In the genomic region with DNA sequence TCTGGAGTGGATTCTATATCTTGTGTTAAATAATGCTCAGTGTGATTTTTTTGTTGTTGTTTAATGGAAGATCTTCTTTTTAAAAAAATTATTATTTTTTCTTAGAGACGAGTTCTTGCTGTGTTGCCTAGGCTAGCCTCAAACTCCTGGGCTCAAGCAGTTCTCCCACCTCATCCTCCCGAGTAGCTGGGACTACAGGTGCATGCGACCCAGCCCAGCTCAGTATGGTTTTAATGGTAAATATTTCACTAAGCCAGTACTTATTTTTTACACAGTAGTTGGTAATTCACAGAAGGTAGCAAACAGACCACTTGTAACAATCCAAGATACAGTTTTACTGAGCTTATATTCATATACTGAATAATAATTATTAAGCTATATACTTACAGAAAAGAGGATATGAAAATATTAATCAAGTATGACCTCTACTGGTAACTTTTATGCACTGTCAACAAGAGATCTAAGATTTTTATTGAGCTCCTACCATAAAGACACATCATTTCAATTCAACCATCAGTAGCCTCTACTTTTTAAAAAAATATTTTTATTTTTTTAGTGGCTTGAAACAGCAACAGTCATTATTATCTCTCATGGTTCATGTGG, we compare ENCODE assay signal across 9 cellular contexts. TPM values are rescaled to one million over a fixed set of nuclear protein-coding genes. Genes with fewer than 3 reads are reported as not detected.
DNase-seq lines count a peak whose midpoint lies in the region; ATAC-seq and TF ChIP-seq lines count a peak whose summit lies in the region.
"Had no signal": no experiment of that assay in that cellular context is flagged by ENCODE, and none has a peak within 500 bp of the region (broad histone marks: within the 10 kb centered on the region; RNA-seq: fewer than 3 reads in every experiment).

No MANE protein-coding gene starts in this region.

- no peak overlapping the region for H3K14ac ChIP-seq in IMR-90 (replicated peaks; ENCODE audit: low read depth, low read length)

- peaks cover 0 to 2% of the 10 kb centered on the region in 2 donors for H3K36me3 Mint-ChIP-seq in activated T-cell treated with anti-CD3 and anti-CD28 coated beads, Interleukin-2, amount 50 U/mL, for 72 hours (ENCODE audit: insufficient read depth in 2 of 2)

- no CpG with 5 or more reads among the region's 3 CpGs for WGBS in IMR-90 (ENCODE audit: extremely low coverage in 2 of 2, insufficient read length in 1 of 2), 2 experiments
- 85% methylated on average over 3 of the region's 3 CpGs for WGBS in liver

- H3K18ac ChIP-seq in IMR-90 (ENCODE audit: low read depth, low read length), result no peak overlapping the region

- TF ChIP-seq POLR2A in IMR-90 (IDR thresholded peaks at IDR 0.05; ENCODE audit: low read depth, low read length), result no peak

- H2BK120ac ChIP-seq in IMR-90 (ENCODE audit: low read depth, low read length), result no peak overlapping the region

- H3K4me1 Mint-ChIP-seq in activated T-cell treated with anti-CD3 and anti-CD28 coated beads, Interleukin-2, amount 50 U/mL, for 72 hours (ENCODE audit: low read depth), result peaks cover 14% of the 10 kb centered on the region

- intact Hi-C loops in IMR-90 (cut with micrococcal nuclease), result loop anchor here (2.0 kb wide), 1 partner anchor 200 kb away; no protein-coding TSS in a partner anchor

- H3K4me1 ChIP-seq in IMR-90 (ENCODE audit: control insufficient read depth, insufficient read depth, low read length), result peaks cover 12% of the 10 kb centered on the region
- H3K4me1 ChIP-seq in liver (ENCODE audit: control insufficient read depth in 4 of 4, insufficient read depth in 4 of 4, low read length in 3 of 4), result peaks cover 0 to 13% (median 6%) of the 10 kb centered on the region in 4 donors

- H3K23ac ChIP-seq in IMR-90 (ENCODE audit: low read depth, low read length), result no peak overlapping the region

- H3K9me3 ChIP-seq in IMR-90 (ENCODE audit: control insufficient read depth, insufficient read depth, low read length), result no peaks in the 10 kb centered on the region; the same call in 1 of the 2 replicates
- no peaks in the 10 kb centered on the region for H3K9me3 ChIP-seq in liver (ENCODE audit: control insufficient read depth in 4 of 4, low read length in 3 of 4)

- H3K79me1 ChIP-seq in IMR-90 (ENCODE audit: low read depth in 1 of 2, low read length in 2 of 2), result peaks cover 6 to 29% of the 10 kb centered on the region in 2 experiments; a peak in 3 of 4 replicates

- H3K9me1 ChIP-seq in IMR-90 (ENCODE audit: insufficient read depth, low read length), result peaks cover 7% of the 10 kb centered on the region

- no TSS peak for BruUV-seq in IMR-90 (replicated peaks; lab: Mats Ljungman, UMichigan)

- in situ Hi-C loops in IMR-90 (cut with MboI; ENCODE audit: low sequenced_read_pairs) (loop anchor here (10.0 kb wide), 1 partner anchor 378 kb away; no protein-coding TSS in a partner anchor), astrocyte of the cerebellum (cut with HindIII; ENCODE audit: low sequenced_read_pairs) (no loop called here)

- TF ChIP-seq RAD21 in IMR-90 (IDR thresholded peaks at IDR 0.05; ENCODE audit: low read length) (peak; percentile 47), liver (IDR thresholded peaks at IDR 0.05) (peak; percentile 66 to 67)

- DNase-seq in DMS79 treated with DMSO at 0.1 percent for 48 hours (lab: John Stamatoyannopoulos, UW), result peak; percentile 37
- DNase-seq in IMR-90, result no peak
- DNase-seq in astrocyte of the cerebellum (ENCODE audit: low read depth), result no peak
- DNase-seq in UCSD-AML1 (lab: John Stamatoyannopoulos, UW; ENCODE audit: unreplicated experiment), result no peak
- no peak for DNase-seq in activated T-cell treated with anti-CD3 and anti-CD28 coated beads, Interleukin-2, amount 50 U/mL, for 72 hours
- DNase-seq in epidermal melanocyte (ENCODE audit: insufficient read length, low spot score), result no peak

- H4K91ac ChIP-seq in IMR-90 (ENCODE audit: insufficient read depth, low read depth, low read length), result no peak overlapping the region; the same call in 1 of the 2 replicates

- H2AK5ac ChIP-seq in IMR-90 (ENCODE audit: low read depth, low read length), result no peak overlapping the region

- H2AK9ac ChIP-seq in IMR-90 (replicated peaks; ENCODE audit: low read depth, low read length, poor library complexity), result no peak overlapping the region

- TF ChIP-seq CTCF in IMR-90 (conservative IDR thresholded peaks at IDR 0.05; ENCODE audit: low read depth, low read length) (peak; percentile 54), astrocyte of the cerebellum (IDR thresholded peaks at IDR 0.05; ENCODE audit: low read depth, low read length, missing control alignments) (peak; percentile 16), liver (IDR thresholded peaks at IDR 0.05; ENCODE audit: low read depth, low read length, missing input control) (peak; percentile 28)

- no peak overlapping the region for H3K27ac ChIP-seq in IMR-90 (ENCODE audit: insufficient read depth, low read length)
- no peak overlapping the region for H3K27ac ChIP-seq in liver (ENCODE audit: low read depth in 1 of 2, low read length in 2 of 2)

- H3K4me3 ChIP-seq in IMR-90 (ENCODE audit: insufficient read depth, low read depth, low read length) (no peak overlapping the region), astrocyte of the cerebellum (ENCODE audit: low read depth, low read length) (no peak overlapping the region), liver (ENCODE audit: low read depth in 1 of 3, low read length in 3 of 3) (no peak overlapping the region)

- ATAC-seq in IMR-90 (ENCODE audit: low read depth) (peak; percentile 57), HG02981 (IDR thresholded peaks at IDR 0.05; ENCODE audit: unreplicated experiment) (no peak)
- no peak for ATAC-seq in activated T-cell treated with anti-CD3 and anti-CD28 coated beads, Interleukin-2, amount 50 U/mL, for 72 hours (replicated peaks in 1 of 2)

- no peak overlapping the region for H4K5ac ChIP-seq in IMR-90 (ENCODE audit: low read depth, low read length)

- H2BK20ac ChIP-seq in IMR-90 (ENCODE audit: low read depth, low read length), result no peak overlapping the region

- H4K20me1 ChIP-seq in IMR-90 (ENCODE audit: insufficient read depth, low read length), result no peaks in the 10 kb centered on the region

- POLR2A ChIA-PET in IMR-90 (lab: Charles Lee; ENCODE audit: unreplicated experiment), result interaction anchor here (0.7 to 0.8 kb wide), 2 partner anchors 50 to 53 kb away, joined by 3 read pairs; no protein-coding TSS in a partner anchor

- no peak overlapping the region for H3K4me2 ChIP-seq in IMR-90 (ENCODE audit: low read depth, low read length)

- no peak overlapping the region for H3K56ac ChIP-seq in IMR-90 (ENCODE audit: extremely low read depth, insufficient read depth, low read length)

- H2BK5ac ChIP-seq in IMR-90 (ENCODE audit: low read depth, low read length, poor library complexity, severe bottlenecking), result no peak overlapping the region

- no peak overlapping the region for H2BK15ac ChIP-seq in IMR-90 (ENCODE audit: low read depth, low read length)

- H3K9ac ChIP-seq in IMR-90 (ENCODE audit: low read depth, low read length), result no peak overlapping the region
- no peak overlapping the region for H3K9ac ChIP-seq in liver (ENCODE audit: low read depth in 1 of 2, low read length in 2 of 2)

- H2AFZ ChIP-seq in IMR-90 (replicated peaks; ENCODE audit: low read length, poor library complexity), result no peak overlapping the region

- H3K4ac ChIP-seq in IMR-90 (ENCODE audit: low read depth, low read length), result 0 out of 2 replicates have a peak overlapping the region, but pooled peaks have one; percentile 36

- H4K8ac ChIP-seq in IMR-90 (ENCODE audit: low read depth in 2 of 2, low read length in 2 of 2), result 0 out of 4 replicates have a peak overlapping the region, but pooled peaks of 1 of the 2 experiments have one; percentile 19

- H3K4me3 Mint-ChIP-seq in activated T-cell treated with anti-CD3 and anti-CD28 coated beads, Interleukin-2, amount 50 U/mL, for 72 hours, result no peak overlapping the region

- H3K27me3 ChIP-seq in IMR-90 (ENCODE audit: control insufficient read depth, insufficient read depth, low read length) (no peaks in the 10 kb centered on the region), liver (ENCODE audit: control insufficient read depth in 4 of 4, insufficient read depth in 4 of 4, low read length in 3 of 4) (no peaks in the 10 kb centered on the region)

- no peak overlapping the region for H3K27ac Mint-ChIP-seq in activated T-cell treated with anti-CD3 and anti-CD28 coated beads, Interleukin-2, amount 50 U/mL, for 72 hours

- peaks cover 17% of the 10 kb centered on the region for H3K27me3 Mint-ChIP-seq in activated T-cell treated with anti-CD3 and anti-CD28 coated beads, Interleukin-2, amount 50 U/mL, for 72 hours (ENCODE audit: low read depth)

- H3K9me3 Mint-ChIP-seq in activated T-cell treated with anti-CD3 and anti-CD28 coated beads, Interleukin-2, amount 50 U/mL, for 72 hours, result no peaks in the 10 kb centered on the region

- CTCF ChIA-PET in IMR-90 (lab: Yijun Ruan, JAX), result interaction anchor here (0.7 to 1.3 kb wide), 10 partner anchors 8 to 381 kb away, joined by 3 to 12 read pairs (median 4); no protein-coding TSS in a partner anchor

- dilution Hi-C loops in IMR-90 (cut with HindIII; ENCODE audit: low sequenced_read_pairs, unreplicated experiment), result no loop called here

- H3K36me3 ChIP-seq in IMR-90 (ENCODE audit: control insufficient read depth, insufficient read depth, low read length) (peaks cover 1% of the 10 kb centered on the region; the same call in 1 of the 2 replicates), liver (ENCODE audit: control insufficient read depth in 4 of 4, insufficient read depth in 3 of 4, low read depth in 1 of 4, low read length in 3 of 4) (peaks cover 0 to 14% (median 6%) of the 10 kb centered on the region in 4 donors)

TF ChIP-seq in liver, 16 proteins besides CTCF, POLR2A, EP300 and RAD21:
- TF ChIP-seq FOXA2 (IDR thresholded peaks at IDR 0.05) (peak; percentile 32), RXRA (IDR thresholded peaks at IDR 0.05) (no peak)

RNA-seq across cellular contexts. Expression of gene CD59, which starts 6.1 kb away (rescaled TPM):
- total RNA-seq in IMR-90 (2012; rRNA removed) (637 and 765 TPM in 2 replicates), liver (10 to 100 TPM; 74.2 to 90.8 TPM)
- polyA plus RNA-seq in IMR-90 (2012; rRNA removed) (1,066 and 1,140 TPM in 2 replicates), liver (100 to 1,000 TPM; 169 to 181 TPM)
- polyA plus RNA-seq in IMR-90 (2012; cell fraction: cytosol; rRNA removed), result 293 and 869 TPM in 2 replicates
- polyA plus RNA-seq in IMR-90 (2012; cell fraction: nucleus; rRNA removed; ENCODE audit: low replicate concordance), result 63.7 and 319 TPM in 2 replicates
- 10 to 100 TPM; 10.0 to 35.5 TPM for total RNA-seq in activated T-cell treated with anti-CD3 and anti-CD28 coated beads, Interleukin-2, amount 50 U/mL, for 72 hours

RNA-seq across cellular contexts. Expression of gene FBXO3, which starts 32.0 kb away (rescaled TPM):
- total RNA-seq in IMR-90 (2012; rRNA removed), result 51.1 and 65.3 TPM in 2 replicates
- polyA plus RNA-seq in IMR-90 (2012; rRNA removed), result 17.7 and 26.2 TPM in 2 replicates
- 8.7 and 11.8 TPM in 2 replicates for polyA plus RNA-seq in IMR-90 (2012; cell fraction: cytosol; rRNA removed)
- polyA plus RNA-seq in IMR-90 (2012; cell fraction: nucleus; rRNA removed; ENCODE audit: low replicate concordance), result 3.5 and 32.2 TPM in 2 replicates
- 10 to 100 TPM; 20.7 to 36.4 TPM for total RNA-seq in liver
- polyA plus RNA-seq in liver, result 10 to 100 TPM; 12.2 to 17.0 TPM
- total RNA-seq in activated T-cell treated with anti-CD3 and anti-CD28 coated beads, Interleukin-2, amount 50 U/mL, for 72 hours, result 10 to 100 TPM; 20.1 to 22.2 TPM

RNA-seq across cellular contexts. Expression of gene C11orf91, which starts 41.7 kb away (rescaled TPM):
- total RNA-seq in IMR-90 (2012; rRNA removed) (not detected in 2 replicates), liver (not detected)
- polyA plus RNA-seq in IMR-90 (2012; rRNA removed) (0.10 TPM in 1 of 2 replicates, not detected in the other), liver (not detected)
- polyA plus RNA-seq in IMR-90 (2012; cell fraction: cytosol; rRNA removed), result 0.27 TPM in 1 of 2 replicates, not detected in the other
- 0.11 and 0.21 TPM in 2 replicates for polyA plus RNA-seq in IMR-90 (2012; cell fraction: nucleus; rRNA removed; ENCODE audit: low replicate concordance)
- not detected for total RNA-seq in activated T-cell treated with anti-CD3 and anti-CD28 coated beads, Interleukin-2, amount 50 U/mL, for 72 hours
- total RNA-seq: urinary bladder had no signal
- polyA plus RNA-seq: urinary bladder had no signal
